Comparison of ENCODE assay signal across 10 cellular contexts in the genomic region with DNA sequence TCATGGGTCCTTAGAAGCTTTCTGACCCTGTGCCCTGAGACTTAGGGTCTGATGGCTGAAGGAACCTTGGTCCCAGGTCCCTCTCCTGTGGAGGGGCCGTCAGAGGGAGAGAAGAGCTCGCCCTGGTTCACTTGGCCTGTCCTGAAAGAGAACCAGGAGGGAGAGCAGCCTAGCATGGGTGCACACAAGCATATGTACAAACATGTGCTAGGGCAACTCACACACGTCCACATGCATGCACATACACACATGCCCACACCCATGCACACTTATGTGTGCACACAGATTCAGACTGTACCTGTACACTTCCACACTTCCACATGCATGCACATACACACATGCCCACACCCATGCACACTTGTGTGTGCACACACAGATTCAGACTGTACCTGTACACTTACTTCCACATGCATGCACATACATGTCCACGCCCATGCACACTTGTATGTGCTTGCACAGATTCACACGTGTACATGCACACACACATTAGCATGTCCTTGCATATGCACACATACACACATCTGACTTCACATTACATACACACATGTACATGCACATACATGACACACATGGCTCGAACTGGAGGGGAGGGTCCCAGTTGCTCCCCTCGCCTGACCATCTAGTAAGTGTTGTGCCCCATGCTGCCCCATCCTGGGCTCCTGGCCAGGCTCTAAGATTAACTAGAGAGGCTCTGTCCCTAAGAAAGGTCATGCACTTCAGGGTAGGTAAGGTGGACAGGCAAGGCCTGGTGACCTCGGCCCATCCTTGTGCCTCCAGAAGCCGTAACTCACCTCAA.
DNase-seq lines count a peak whose midpoint lies in the region; ATAC-seq, FAIRE-seq and TF ChIP-seq lines count a peak whose summit lies in the region.
"Had no signal": no experiment of that assay in that cellular context is flagged by ENCODE, and none has a peak within 500 bp of the region (broad histone marks: within the 10 kb centered on the region; RNA-seq: fewer than 3 reads in every experiment).

No MANE protein-coding gene starts in this region.

- H3K27ac ChIP-seq in breast epithelium: peak overlapping the region; percentile 74 to 92

- H3K4me1 Mint-ChIP-seq in MCF 10A (ENCODE audit: insufficient read depth, unreplicated experiment): peaks cover 6% of the 10 kb centered on the region
- H3K4me1 Mint-ChIP-seq in dendritic cell treated with granulocyte-macrophage colony-stimulating factor and Interleukin-4, amounts not matched to agents 40 ng/mL and 50 ng/mL, for 4 days (ENCODE audit: low read depth): peaks cover 89% of the 10 kb centered on the region
- H3K4me1 Mint-ChIP-seq in natural killer cell: peaks cover 55 to 72% of the 10 kb centered on the region in 2 donors
- peaks cover 25% of the 10 kb centered on the region for H3K4me1 Mint-ChIP-seq in mesothelial cell of epicardium

- DNase-seq in breast epithelium (ENCODE audit: low spot score in 2 of 2): peak; percentile 15 to 36
- no peak for DNase-seq in MCF 10A (ENCODE audit: unreplicated experiment)
- peak; percentile 14 for DNase-seq in natural killer cell
- no peak for DNase-seq in urothelium cell line (ENCODE audit: low spot score)
- DNase-seq in activated effector memory CD4-positive, alpha-beta T cell treated with Interleukin-2 at 50 U/mL for 16 hours: no peak
- no peak for DNase-seq in DMS 273 treated with DMSO at 0.1 percent for 48 hours (lab: John Stamatoyannopoulos, UW)
- no peak for DNase-seq in mesothelial cell of epicardium (ENCODE audit: low spot score in 2 of 2, unreplicated experiment in 2 of 2)
- DNase-seq: stimulated activated CD4-positive, alpha-beta T cell treated with anti-CD3 and anti-CD28 coated beads, Interleukin-4, amount 100 ng/mL, for 4 hours; T-helper 9 cell had no signal

- intact Hi-C loops in breast epithelium (cut with DNase I; ENCODE audit: low total_unique reads) (no loop called here), MCF 10A (cut with micrococcal nuclease) (no loop called here), natural killer cell (cut with micrococcal nuclease) (no loop called here)
- intact Hi-C loops in dendritic cell treated with granulocyte-macrophage colony-stimulating factor and Interleukin-4, amounts not matched to agents 40 ng/mL and 50 ng/mL, for 4 days (cut with micrococcal nuclease): no loop called here

- H3K27me3 Mint-ChIP-seq in MCF 10A (ENCODE audit: insufficient read depth, unreplicated experiment): no peaks in the 10 kb centered on the region
- H3K27me3 Mint-ChIP-seq in dendritic cell treated with granulocyte-macrophage colony-stimulating factor and Interleukin-4, amounts not matched to agents 40 ng/mL and 50 ng/mL, for 4 days: no peaks in the 10 kb centered on the region
- H3K27me3 Mint-ChIP-seq in natural killer cell (ENCODE audit: low read depth in 2 of 2): no peaks in the 10 kb centered on the region
- H3K27me3 Mint-ChIP-seq in mesothelial cell of epicardium (ENCODE audit: low read depth): no peaks in the 10 kb centered on the region

- peak; percentile 99 for FAIRE-seq in urothelium cell line (lab: Jason Lieb, UNC)

- H3K4me1 ChIP-seq in breast epithelium: peaks cover 6 to 14% of the 10 kb centered on the region in 2 donors

- no TSS peak for BruUV-seq in MCF 10A (replicated peaks; lab: Mats Ljungman, UMichigan)

- no peak for TF ChIP-seq POLR2A in breast epithelium (IDR thresholded peaks at IDR 0.05)

- H3K9me3 ChIP-seq in breast epithelium: no peaks in the 10 kb centered on the region

- H3K36me3 Mint-ChIP-seq in MCF 10A (ENCODE audit: insufficient read depth, unreplicated experiment) (no peaks in the 10 kb centered on the region), natural killer cell (no peaks in the 10 kb centered on the region), mesothelial cell of epicardium (no peaks in the 10 kb centered on the region)
- peaks cover 8% of the 10 kb centered on the region for H3K36me3 Mint-ChIP-seq in dendritic cell treated with granulocyte-macrophage colony-stimulating factor and Interleukin-4, amounts not matched to agents 40 ng/mL and 50 ng/mL, for 4 days (ENCODE audit: low read depth)

- CTCF ChIA-PET in MCF 10A (lab: Yijun Ruan, JAX): interaction anchor here (0.6 to 1.5 kb wide), 3 partner anchors 294 to 647 kb away, joined by 3 to 8 read pairs (median 3); no protein-coding TSS in a partner anchor

- no peaks in the 10 kb centered on the region for H3K36me3 ChIP-seq in breast epithelium

- ATAC-seq in natural killer cell: no peak

- H3K4me3 ChIP-seq in breast epithelium: no peak overlapping the region

- H3K4me3 Mint-ChIP-seq in MCF 10A (ENCODE audit: unreplicated experiment) (no peak overlapping the region), natural killer cell (peak overlapping the region; percentile 94), mesothelial cell of epicardium (no peak overlapping the region)
- H3K4me3 Mint-ChIP-seq in dendritic cell treated with granulocyte-macrophage colony-stimulating factor and Interleukin-4, amounts not matched to agents 40 ng/mL and 50 ng/mL, for 4 days: peak overlapping the region; percentile 77

- H3K9me3 Mint-ChIP-seq in MCF 10A (ENCODE audit: unreplicated experiment) (no peaks in the 10 kb centered on the region), natural killer cell (no peaks in the 10 kb centered on the region), mesothelial cell of epicardium (no peaks in the 10 kb centered on the region)
- H3K9me3 Mint-ChIP-seq in dendritic cell treated with granulocyte-macrophage colony-stimulating factor and Interleukin-4, amounts not matched to agents 40 ng/mL and 50 ng/mL, for 4 days: no peaks in the 10 kb centered on the region

- POLR2A ChIA-PET in MCF 10A (lab: Yijun Ruan, JAX): no interaction called here

- H3K27ac Mint-ChIP-seq in MCF 10A (ENCODE audit: low read depth, unreplicated experiment) (no peak overlapping the region), natural killer cell (peak overlapping the region; percentile 98 to 99), mesothelial cell of epicardium (no peak overlapping the region)
- H3K27ac Mint-ChIP-seq in dendritic cell treated with granulocyte-macrophage colony-stimulating factor and Interleukin-4, amounts not matched to agents 40 ng/mL and 50 ng/mL, for 4 days: peak overlapping the region; percentile 100

- TF ChIP-seq CTCF in breast epithelium (IDR thresholded peaks at IDR 0.05) (no peak), MCF 10A (IDR thresholded peaks at IDR 0.05; ENCODE audit: unreplicated experiment) (no peak), natural killer cell (IDR thresholded peaks at IDR 0.05) (no peak), mesothelial cell of epicardium (IDR thresholded peaks at IDR 0.05; ENCODE audit: unreplicated experiment) (no peak)

- H3K27me3 ChIP-seq in breast epithelium: no peaks in the 10 kb centered on the region

Comparison
In these comparisons a context has a peak if more than half of its experiments do, and no peak if none do; other contexts are left out.
1. DNase-seq: peak in breast epithelium (2 of 2) and natural killer cell (single experiment); none in MCF 10A (single experiment), urothelium cell line (single experiment), activated effector memory CD4-positive, alpha-beta T cell treated with Interleukin-2 at 50 U/mL for 16 hours (single experiment), DMS 273 treated with DMSO at 0.1 percent for 48 hours (single experiment) and mesothelial cell of epicardium (0 of 2).
2. H3K27ac Mint-ChIP-seq: peak in dendritic cell treated with granulocyte-macrophage colony-stimulating factor and Interleukin-4, amounts not matched to agents 40 ng/mL and 50 ng/mL, for 4 days (single experiment) and natural killer cell (2 of 2); none in MCF 10A (single experiment) and mesothelial cell of epicardium (single experiment).
3. H3K4me3 Mint-ChIP-seq: peak in dendritic cell treated with granulocyte-macrophage colony-stimulating factor and Interleukin-4, amounts not matched to agents 40 ng/mL and 50 ng/mL, for 4 days (single experiment) and natural killer cell (single experiment); none in MCF 10A (single experiment) and mesothelial cell of epicardium (single experiment).